Comparison of ENCODE assay signal across 11 cellular contexts in the genomic region with DNA sequence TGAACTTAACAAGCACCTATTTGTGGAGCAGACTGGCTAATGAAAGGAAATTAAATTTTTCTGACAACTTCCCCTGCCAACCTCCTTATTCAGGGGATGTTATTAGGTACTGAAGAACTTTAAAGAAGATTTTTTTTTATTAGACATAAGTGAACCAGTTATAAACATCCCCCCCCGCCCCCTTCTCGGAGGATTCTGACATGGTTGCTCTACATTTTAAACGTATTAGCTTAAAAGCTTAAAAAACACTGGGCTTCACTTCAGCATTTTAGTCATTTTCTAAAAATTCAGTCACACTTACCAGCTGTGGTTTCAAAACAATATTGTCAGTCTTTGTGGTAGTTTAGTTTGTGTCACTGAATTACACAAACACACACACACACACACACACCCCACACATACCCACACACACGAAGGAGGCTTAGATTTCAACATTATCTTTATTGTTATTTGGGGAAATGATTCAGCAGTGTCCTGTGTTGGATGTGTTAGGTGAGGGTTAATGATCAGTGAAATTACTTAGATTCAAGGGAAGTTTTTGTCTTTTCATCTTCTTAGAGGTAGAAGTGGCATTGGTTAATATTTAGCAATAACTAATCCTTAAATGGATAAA.
DNase-seq lines count a peak whose midpoint lies in the region; ATAC-seq, FAIRE-seq and TF ChIP-seq lines count a peak whose summit lies in the region.
"Had no signal": no experiment of that assay in that cellular context is flagged by ENCODE, and none has a peak within 500 bp of the region (broad histone marks: within the 10 kb centered on the region; RNA-seq: fewer than 3 reads in every experiment).

No MANE protein-coding gene starts in this region.

- peaks cover 3 to 6% of the 10 kb centered on the region in 2 experiments; a peak in 2 of 4 replicates for H3K79me1 ChIP-seq in IMR-90 (ENCODE audit: low read depth in 1 of 2, low read length in 2 of 2)

- no peak overlapping the region for H4K91ac ChIP-seq in IMR-90 (ENCODE audit: insufficient read depth, low read depth, low read length)

- H3K27me3 ChIP-seq in IMR-90 (ENCODE audit: control insufficient read depth, insufficient read depth, low read length): no peaks in the 10 kb centered on the region
- H3K27me3 ChIP-seq in brain microvascular endothelial cell (replicated peaks): no peaks in the 10 kb centered on the region
- H3K27me3 ChIP-seq in CD4-positive, alpha-beta T cell (ENCODE audit: control insufficient read depth, insufficient read depth, low read length): no peaks in the 10 kb centered on the region
- H3K27me3 ChIP-seq: transverse colon had no signal

- no peaks in the 10 kb centered on the region for H3K9me3 Mint-ChIP-seq in CD4-positive, alpha-beta T cell

- H4K5ac ChIP-seq in IMR-90 (ENCODE audit: low read depth, low read length): no peak overlapping the region

- H3K4me3 ChIP-seq in IMR-90 (ENCODE audit: insufficient read depth, low read depth, low read length) (no peak overlapping the region), brain microvascular endothelial cell (ENCODE audit: low read depth, low read length) (no peak overlapping the region)
- H3K4me3 ChIP-seq: smooth muscle cell, transverse colon had no signal

- H4K20me1 ChIP-seq in IMR-90 (ENCODE audit: insufficient read depth, low read length): no peaks in the 10 kb centered on the region

- peak overlapping the region; percentile 60; the same call in 1 of the 2 replicates for H3K18ac ChIP-seq in IMR-90 (ENCODE audit: low read depth, low read length)

- H3K9me3 ChIP-seq in IMR-90 (ENCODE audit: control insufficient read depth, insufficient read depth, low read length): no peaks in the 10 kb centered on the region
- no peaks in the 10 kb centered on the region for H3K9me3 ChIP-seq in CD4-positive, alpha-beta T cell (ENCODE audit: control insufficient read depth, low read length)
- H3K9me3 ChIP-seq: transverse colon had no signal

- H3K56ac ChIP-seq in IMR-90 (ENCODE audit: extremely low read depth, insufficient read depth, low read length): 0 out of 2 replicates have a peak overlapping the region, but pooled peaks have one; percentile 36

- H4K8ac ChIP-seq in IMR-90 (ENCODE audit: low read depth in 2 of 2, low read length in 2 of 2): no peak overlapping the region; a peak in 1 of 4 replicates

- H3K4me2 ChIP-seq in IMR-90 (ENCODE audit: low read depth, low read length): peak overlapping the region; percentile 38; the same call in 1 of the 2 replicates
- H3K4me2 ChIP-seq: smooth muscle cell had no signal

- H3K4ac ChIP-seq in IMR-90 (ENCODE audit: low read depth, low read length): no peak overlapping the region

- FAIRE-seq in H54 (lab: Jason Lieb, UNC): no peak

- no peak for TF ChIP-seq CTCF in IMR-90 (conservative IDR thresholded peaks at IDR 0.05; ENCODE audit: low read depth, low read length)
- TF ChIP-seq CTCF in brain microvascular endothelial cell (IDR thresholded peaks at IDR 0.05; ENCODE audit: low read depth, low read length, missing control alignments): no peak
- TF ChIP-seq CTCF in CD4-positive, alpha-beta T cell (IDR thresholded peaks at IDR 0.05): no peak

- peak; percentile 66 for ATAC-seq in IMR-90 (ENCODE audit: low read depth)
- no peak for ATAC-seq in CD4-positive, alpha-beta T cell (ENCODE audit: poor library complexity)
- ATAC-seq in HG02763 (IDR thresholded peaks at IDR 0.05; ENCODE audit: unreplicated experiment): no peak

- peak overlapping the region; percentile 48 for H2BK120ac ChIP-seq in IMR-90 (ENCODE audit: low read depth, low read length)

- TF ChIP-seq POLR2A in IMR-90 (IDR thresholded peaks at IDR 0.05; ENCODE audit: low read depth, low read length) (no peak), H54 (IDR thresholded peaks at IDR 0.05; ENCODE audit: low read depth, low read length) (no peak)

- H3K9me1 ChIP-seq in IMR-90 (ENCODE audit: insufficient read depth, low read length): no peaks in the 10 kb centered on the region

- in situ Hi-C loops in IMR-90 (cut with MboI; ENCODE audit: low sequenced_read_pairs) (loop anchor here (5.0 to 10.0 kb wide), 3 partner anchors 250 to 580 kb away; partner anchors contain the start of gene ZIC2), brain microvascular endothelial cell (cut with HindIII; ENCODE audit: low pct_ligation_motif_present, low sequenced_read_pairs) (no loop called here)

- H3K4me1 ChIP-seq in IMR-90 (ENCODE audit: control insufficient read depth, insufficient read depth, low read length): peaks cover 4% of the 10 kb centered on the region

- H3K9ac ChIP-seq in IMR-90 (ENCODE audit: low read depth, low read length): no peak overlapping the region

- H2AFZ ChIP-seq in IMR-90 (replicated peaks; ENCODE audit: low read length, poor library complexity): no peak overlapping the region

- H3K27ac Mint-ChIP-seq in CD4-positive, alpha-beta T cell: no peak overlapping the region

- H2BK15ac ChIP-seq in IMR-90 (ENCODE audit: low read depth, low read length): peak overlapping the region; percentile 60; the same call in 1 of the 3 replicates

- intact Hi-C loops in IMR-90 (cut with micrococcal nuclease): loop anchor here (1.0 to 5.0 kb wide), 7 partner anchors 147 to 578 kb away; partner anchors contain the start of gene PCCA
- intact Hi-C loops in CD4-positive, alpha-beta T cell (cut with DNase I, micrococcal nuclease): loop anchor here (1.0 to 5.0 kb wide), 4 partner anchors 278 to 792 kb away; no protein-coding TSS in a partner anchor

- H3K27ac ChIP-seq in IMR-90 (ENCODE audit: insufficient read depth, low read length): no peak overlapping the region; the same call in 1 of the 2 replicates
- H3K27ac ChIP-seq in brain microvascular endothelial cell: no peak overlapping the region
- no peak overlapping the region for H3K27ac ChIP-seq in CD4-positive, alpha-beta T cell (ENCODE audit: low read depth, low read length)
- H3K27ac ChIP-seq: transverse colon had no signal

- H2BK20ac ChIP-seq in IMR-90 (ENCODE audit: low read depth, low read length): peak overlapping the region; percentile 16; the same call in 1 of the 2 replicates

- POLR2A ChIA-PET in IMR-90 (lab: Charles Lee; ENCODE audit: unreplicated experiment): interaction anchor here (0.6 kb wide), 1 partner anchor 146 kb away, joined by 6 read pairs; the partner anchor contains the start of gene PCCA
- POLR2A ChIA-PET in CD4-positive, alpha-beta T cell (lab: Charles Lee): interaction anchor here (0.9 to 1.4 kb wide), 3 partner anchors 31 to 578 kb away, joined by 5 to 15 read pairs (median 5); no protein-coding TSS in a partner anchor

- DNase-seq in AG20443 (ENCODE audit: low spot score) (peak; percentile 20), IMR-90 (peak; percentile 55), brain microvascular endothelial cell (peak; percentile 38), lung microvascular endothelial cell (ENCODE audit: low read depth in 2 of 2) (peak; percentile 9 to 27), H54 (ENCODE audit: insufficient read length, low spot score) (no peak), mucosa of gallbladder (ENCODE audit: low spot score) (no peak)
- no peak for DNase-seq in CD4-positive, alpha-beta T cell
- DNase-seq: transverse colon had no signal

- no TSS peak for BruUV-seq in IMR-90 (replicated peaks; lab: Mats Ljungman, UMichigan)

- dilution Hi-C loops in IMR-90 (cut with HindIII; ENCODE audit: low sequenced_read_pairs, unreplicated experiment): no loop called here

- 0 out of 2 replicates have a peak overlapping the region, but pooled peaks have one; percentile 30 for H3K14ac ChIP-seq in IMR-90 (replicated peaks; ENCODE audit: low read depth, low read length)

- no peak for TF ChIP-seq RAD21 in IMR-90 (IDR thresholded peaks at IDR 0.05; ENCODE audit: low read length)

- H3K4me1 Mint-ChIP-seq in CD4-positive, alpha-beta T cell (ENCODE audit: low read depth): no peaks in the 10 kb centered on the region

- peak overlapping the region; percentile 81 for H2BK5ac ChIP-seq in IMR-90 (ENCODE audit: low read depth, low read length, poor library complexity, severe bottlenecking)

- no CpG with 5 or more reads among the region's 4 CpGs for WGBS in IMR-90 (ENCODE audit: extremely low coverage in 2 of 2, insufficient read length in 1 of 2), 2 experiments

- H3K4me3 Mint-ChIP-seq in CD4-positive, alpha-beta T cell: no peak overlapping the region

- H3K23ac ChIP-seq in IMR-90 (ENCODE audit: low read depth, low read length): no peak overlapping the region

- H3K27me3 Mint-ChIP-seq in CD4-positive, alpha-beta T cell: no peaks in the 10 kb centered on the region
- H3K27me3 Mint-ChIP-seq: naive B cell had no signal

- CTCF ChIA-PET in IMR-90 (lab: Yijun Ruan, JAX): interaction anchor here (0.6 to 1.7 kb wide), 5 partner anchors 39 to 334 kb away, joined by 3 to 6 read pairs (median 3); no protein-coding TSS in a partner anchor
- CTCF ChIA-PET in CD4-positive, alpha-beta T cell (lab: Charles Lee): interaction anchor here (1.4 kb wide), 1 partner anchor 578 kb away, joined by 13 read pairs; no protein-coding TSS in a partner anchor

- no peak overlapping the region for H2AK5ac ChIP-seq in IMR-90 (ENCODE audit: low read depth, low read length)

- no peaks in the 10 kb centered on the region for H3K36me3 ChIP-seq in IMR-90 (ENCODE audit: control insufficient read depth, insufficient read depth, low read length)
- H3K36me3 ChIP-seq in brain microvascular endothelial cell (replicated peaks): no peaks in the 10 kb centered on the region

- no peaks in the 10 kb centered on the region for H3K36me3 Mint-ChIP-seq in CD4-positive, alpha-beta T cell (ENCODE audit: low read depth)

- no peak overlapping the region for H2AK9ac ChIP-seq in IMR-90 (replicated peaks; ENCODE audit: low read depth, low read length, poor library complexity)

TF ChIP-seq in IMR-90, 13 proteins besides CTCF, POLR2A, EP300 and RAD21 (continues in another document):
- TF ChIP-seq BHLHE40 (IDR thresholded peaks at IDR 0.05; ENCODE audit: low read depth, low read length): no peak
- no peak for TF ChIP-seq RFX5 (IDR thresholded peaks at IDR 0.05; ENCODE audit: low read depth, low read length)
- TF ChIP-seq RCOR1 (IDR thresholded peaks at IDR 0.05; ENCODE audit: insufficient replicate concordance, low read length): no peak
- TF ChIP-seq CEBPB (IDR thresholded peaks at IDR 0.05; ENCODE audit: low read depth, low read length): no peak; the same call in 1 of the 2 replicates
- no peak for TF ChIP-seq MXI1 (IDR thresholded peaks at IDR 0.05; ENCODE audit: borderline replicate concordance, low read depth, low read length)
- no peak for TF ChIP-seq MAFK (IDR thresholded peaks at IDR 0.05; ENCODE audit: low read depth, low read length)
- TF ChIP-seq NFE2L2 (IDR thresholded peaks at IDR 0.05; ENCODE audit: low read depth, low read length): no peak
- no peak for TF ChIP-seq ELK1 (IDR thresholded peaks at IDR 0.05; ENCODE audit: borderline replicate concordance, low read depth, low read length)

Comparison
In these comparisons a context has a peak if more than half of its experiments do, and no peak if none do; other contexts are left out.
1. DNase-seq: peak in AG20443 (single experiment), IMR-90 (single experiment), brain microvascular endothelial cell (single experiment) and lung microvascular endothelial cell (2 of 2); none in H54 (single experiment), mucosa of gallbladder (single experiment) and CD4-positive, alpha-beta T cell (0 of 10).